8 cellular contexts compared by ENCODE assay signal in the genomic region with DNA sequence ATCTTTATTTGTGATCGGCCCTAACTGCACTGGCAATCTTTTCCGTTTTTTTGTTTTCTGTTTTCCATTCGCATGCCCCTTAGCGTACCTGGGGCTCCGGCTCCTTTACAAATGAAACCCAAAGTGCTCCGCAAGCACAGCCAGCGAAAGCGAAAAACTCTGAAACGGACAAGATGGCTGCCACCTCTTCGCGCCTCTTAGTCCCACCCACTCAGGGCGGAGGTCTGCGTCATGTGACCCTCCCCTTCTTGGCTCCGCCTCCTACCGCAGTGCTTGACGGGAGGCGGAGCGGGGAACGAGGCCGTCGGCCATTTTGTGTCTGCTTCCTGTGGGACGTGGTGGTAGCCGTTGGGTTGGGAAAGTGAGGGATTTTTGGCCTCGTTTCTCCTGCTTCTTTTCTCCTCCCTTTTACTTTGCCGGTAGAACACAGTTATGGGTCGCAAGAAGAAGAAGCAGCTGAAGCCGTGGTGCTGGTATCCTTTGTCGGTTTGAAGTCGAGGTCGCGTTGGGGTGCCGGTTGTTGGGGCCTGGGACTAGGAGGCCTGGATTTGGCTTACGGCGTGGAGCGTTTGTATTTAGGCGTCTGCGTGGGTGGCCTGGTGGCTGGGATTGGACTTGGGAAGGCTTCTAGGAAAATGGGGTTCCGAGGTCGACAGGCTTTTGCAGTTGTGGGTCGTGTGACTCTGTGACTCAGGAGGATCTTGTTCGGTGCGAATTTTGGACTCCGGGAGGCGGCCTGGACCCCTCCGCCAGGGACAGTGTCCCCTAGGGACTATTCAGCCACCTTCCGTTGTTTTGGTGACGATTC. TPM values are rescaled to one million over a fixed set of nuclear protein-coding genes. Genes with fewer than 3 reads are reported as not detected.
DNase-seq lines count a peak whose midpoint lies in the region; ATAC-seq and TF ChIP-seq lines count a peak whose summit lies in the region.

TSS of gene ZNF207 (plus strand) at position 304 of the 808 bp plus-strand sequence. CDS start at position 433, 129 bp downstream.

- TF ChIP-seq CTCF in suprapubic skin (IDR thresholded peaks at IDR 0.05): no peak

- peak within 1 kb of the TSS; percentile 99 for H3K27ac Mint-ChIP-seq in activated naive CD4-positive, alpha-beta T cell treated with anti-CD3 and anti-CD28 coated beads, Interleukin-2, amount 50 U/mL, for 24 hours

- DNase-seq in GM04503 (ENCODE audit: low read depth) (peak; percentile 75), NCI-H1092 (lab: John Stamatoyannopoulos, UW) (peak; percentile 98), globus pallidus (ENCODE audit: low spot score) (peak; percentile 95), nucleus accumbens (lab: John Stamatoyannopoulos, UW) (peak in 55 of 56 donors; percentile 63 to 96 (median 89)), suprapubic skin (ENCODE audit: low spot score in 2 of 2) (peak; percentile 98)

- H3K27ac ChIP-seq in suprapubic skin: peak within 1 kb of the TSS; percentile 98

- TF ChIP-seq POLR2A in suprapubic skin (IDR thresholded peaks at IDR 0.05): peak; percentile 80 to 88

- H3K4me3 ChIP-seq in suprapubic skin: peak within 1 kb of the TSS; percentile 72

- no peaks in the 10 kb centered on the region for H3K9me3 Mint-ChIP-seq in activated naive CD4-positive, alpha-beta T cell treated with anti-CD3 and anti-CD28 coated beads, Interleukin-2, amount 50 U/mL, for 24 hours

- H3K4me1 ChIP-seq in suprapubic skin: peaks cover 51% of the 10 kb centered on the region

- H3K27me3 ChIP-seq in suprapubic skin: no peaks in the 10 kb centered on the region

- H3K36me3 Mint-ChIP-seq in activated naive CD4-positive, alpha-beta T cell treated with anti-CD3 and anti-CD28 coated beads, Interleukin-2, amount 50 U/mL, for 24 hours: peaks cover 13% of the 10 kb centered on the region

- peaks cover 36% of the 10 kb centered on the region for H3K4me1 Mint-ChIP-seq in activated naive CD4-positive, alpha-beta T cell treated with anti-CD3 and anti-CD28 coated beads, Interleukin-2, amount 50 U/mL, for 24 hours

- peak within 1 kb of the TSS; percentile 100 for H3K4me3 Mint-ChIP-seq in activated naive CD4-positive, alpha-beta T cell treated with anti-CD3 and anti-CD28 coated beads, Interleukin-2, amount 50 U/mL, for 24 hours

- under 1% methylated on average over 44 of the region's 47 CpGs for WGBS in suprapubic skin

- TF ChIP-seq EP300 in suprapubic skin (IDR thresholded peaks at IDR 0.05): no peak

- peaks cover 19% of the 10 kb centered on the region for H3K36me3 ChIP-seq in suprapubic skin

- H3K9me3 ChIP-seq in suprapubic skin: no peaks in the 10 kb centered on the region

- H3K27me3 Mint-ChIP-seq in activated naive CD4-positive, alpha-beta T cell treated with anti-CD3 and anti-CD28 coated beads, Interleukin-2, amount 50 U/mL, for 24 hours: no peaks in the 10 kb centered on the region

- peak; percentile 74 for ATAC-seq in HG02571 (IDR thresholded peaks at IDR 0.05; ENCODE audit: unreplicated experiment)
- ATAC-seq in SK-N-SH treated with all-trans-retinoic acid at 6 μM for 48 hours: peak; percentile 97

TF ChIP-seq in SK-N-SH treated with all-trans-retinoic acid at 6 μM for 48 hours, 23 proteins besides CTCF, POLR2A, EP300 and RAD21:
- TF ChIP-seq CSDC2 (CRISPR knock-in tag; IDR thresholded peaks at IDR 0.05): no peak
- TF ChIP-seq, protein P1, sequence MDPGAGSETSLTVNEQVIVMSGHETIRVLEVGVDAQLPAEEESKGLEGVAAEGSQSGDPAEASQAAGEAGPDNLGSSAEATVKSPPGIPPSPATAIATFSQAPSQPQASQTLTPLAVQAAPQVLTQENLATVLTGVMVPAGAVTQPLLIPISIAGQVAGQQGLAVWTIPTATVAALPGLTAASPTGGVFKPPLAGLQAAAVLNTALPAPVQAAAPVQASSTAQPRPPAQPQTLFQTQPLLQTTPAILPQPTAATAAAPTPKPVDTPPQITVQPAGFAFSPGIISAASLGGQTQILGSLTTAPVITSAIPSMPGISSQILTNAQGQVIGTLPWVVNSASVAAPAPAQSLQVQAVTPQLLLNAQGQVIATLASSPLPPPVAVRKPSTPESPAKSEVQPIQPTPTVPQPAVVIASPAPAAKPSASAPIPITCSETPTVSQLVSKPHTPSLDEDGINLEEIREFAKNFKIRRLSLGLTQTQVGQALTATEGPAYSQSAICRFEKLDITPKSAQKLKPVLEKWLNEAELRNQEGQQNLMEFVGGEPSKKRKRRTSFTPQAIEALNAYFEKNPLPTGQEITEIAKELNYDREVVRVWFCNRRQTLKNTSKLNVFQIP (CRISPR knock-in tag; IDR thresholded peaks at IDR 0.05; ENCODE audit: borderline replicate concordance, low read depth): 0 out of 2 replicates have a peak, but pooled peaks have one; percentile 28

RNA-seq across cellular contexts. Expression of gene ZNF207, which starts in this region (rescaled TPM):
- 100 to 1,000 TPM; 124 to 316 (median 141) TPM for total RNA-seq in suprapubic skin

Comparison
In these comparisons a context has a peak if more than half of its experiments do, and no peak if none do; other contexts are left out.
1. Peak in every context shown above with its lines: DNase-seq, ATAC-seq, H3K4me3 ChIP-seq and H3K27ac ChIP-seq.